1 cellular context compared by ENCODE assay signal in the genomic region with DNA sequence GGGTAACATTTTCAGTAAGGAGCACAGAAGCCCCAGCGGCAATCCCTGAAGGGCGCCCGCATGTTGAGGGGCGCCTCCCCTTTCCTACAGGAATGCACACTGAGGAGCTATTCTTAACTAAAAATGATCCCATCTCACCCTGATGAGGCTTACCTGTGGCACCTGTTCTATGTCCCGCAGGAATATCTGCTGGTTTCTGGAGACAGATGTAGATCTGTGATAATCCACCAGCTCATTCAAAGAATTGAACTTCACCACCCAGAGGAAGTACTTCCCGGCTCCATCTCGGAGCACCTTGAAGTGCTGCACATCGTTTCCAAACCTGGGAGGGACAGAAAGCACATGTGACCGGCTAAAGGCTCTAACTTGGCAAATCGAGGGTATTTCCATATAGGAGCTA.
TF ChIP-seq lines count a peak whose summit lies in the region.

No MANE protein-coding gene starts in this region.

TF ChIP-seq in WTC11, 78 proteins besides CTCF, POLR2A, EP300 and RAD21 (continued from another document):
- TF ChIP-seq, protein P1, sequence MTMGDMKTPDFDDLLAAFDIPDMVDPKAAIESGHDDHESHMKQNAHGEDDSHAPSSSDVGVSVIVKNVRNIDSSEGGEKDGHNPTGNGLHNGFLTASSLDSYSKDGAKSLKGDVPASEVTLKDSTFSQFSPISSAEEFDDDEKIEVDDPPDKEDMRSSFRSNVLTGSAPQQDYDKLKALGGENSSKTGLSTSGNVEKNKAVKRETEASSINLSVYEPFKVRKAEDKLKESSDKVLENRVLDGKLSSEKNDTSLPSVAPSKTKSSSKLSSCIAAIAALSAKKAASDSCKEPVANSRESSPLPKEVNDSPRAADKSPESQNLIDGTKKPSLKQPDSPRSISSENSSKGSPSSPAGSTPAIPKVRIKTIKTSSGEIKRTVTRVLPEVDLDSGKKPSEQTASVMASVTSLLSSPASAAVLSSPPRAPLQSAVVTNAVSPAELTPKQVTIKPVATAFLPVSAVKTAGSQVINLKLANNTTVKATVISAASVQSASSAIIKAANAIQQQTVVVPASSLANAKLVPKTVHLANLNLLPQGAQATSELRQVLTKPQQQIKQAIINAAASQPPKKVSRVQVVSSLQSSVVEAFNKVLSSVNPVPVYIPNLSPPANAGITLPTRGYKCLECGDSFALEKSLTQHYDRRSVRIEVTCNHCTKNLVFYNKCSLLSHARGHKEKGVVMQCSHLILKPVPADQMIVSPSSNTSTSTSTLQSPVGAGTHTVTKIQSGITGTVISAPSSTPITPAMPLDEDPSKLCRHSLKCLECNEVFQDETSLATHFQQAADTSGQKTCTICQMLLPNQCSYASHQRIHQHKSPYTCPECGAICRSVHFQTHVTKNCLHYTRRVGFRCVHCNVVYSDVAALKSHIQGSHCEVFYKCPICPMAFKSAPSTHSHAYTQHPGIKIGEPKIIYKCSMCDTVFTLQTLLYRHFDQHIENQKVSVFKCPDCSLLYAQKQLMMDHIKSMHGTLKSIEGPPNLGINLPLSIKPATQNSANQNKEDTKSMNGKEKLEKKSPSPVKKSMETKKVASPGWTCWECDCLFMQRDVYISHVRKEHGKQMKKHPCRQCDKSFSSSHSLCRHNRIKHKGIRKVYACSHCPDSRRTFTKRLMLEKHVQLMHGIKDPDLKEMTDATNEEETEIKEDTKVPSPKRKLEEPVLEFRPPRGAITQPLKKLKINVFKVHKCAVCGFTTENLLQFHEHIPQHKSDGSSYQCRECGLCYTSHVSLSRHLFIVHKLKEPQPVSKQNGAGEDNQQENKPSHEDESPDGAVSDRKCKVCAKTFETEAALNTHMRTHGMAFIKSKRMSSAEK (CRISPR knock-in tag; IDR thresholded peaks at IDR 0.05; ENCODE audit: borderline replicate concordance), result no peak
- TF ChIP-seq, protein P2, sequence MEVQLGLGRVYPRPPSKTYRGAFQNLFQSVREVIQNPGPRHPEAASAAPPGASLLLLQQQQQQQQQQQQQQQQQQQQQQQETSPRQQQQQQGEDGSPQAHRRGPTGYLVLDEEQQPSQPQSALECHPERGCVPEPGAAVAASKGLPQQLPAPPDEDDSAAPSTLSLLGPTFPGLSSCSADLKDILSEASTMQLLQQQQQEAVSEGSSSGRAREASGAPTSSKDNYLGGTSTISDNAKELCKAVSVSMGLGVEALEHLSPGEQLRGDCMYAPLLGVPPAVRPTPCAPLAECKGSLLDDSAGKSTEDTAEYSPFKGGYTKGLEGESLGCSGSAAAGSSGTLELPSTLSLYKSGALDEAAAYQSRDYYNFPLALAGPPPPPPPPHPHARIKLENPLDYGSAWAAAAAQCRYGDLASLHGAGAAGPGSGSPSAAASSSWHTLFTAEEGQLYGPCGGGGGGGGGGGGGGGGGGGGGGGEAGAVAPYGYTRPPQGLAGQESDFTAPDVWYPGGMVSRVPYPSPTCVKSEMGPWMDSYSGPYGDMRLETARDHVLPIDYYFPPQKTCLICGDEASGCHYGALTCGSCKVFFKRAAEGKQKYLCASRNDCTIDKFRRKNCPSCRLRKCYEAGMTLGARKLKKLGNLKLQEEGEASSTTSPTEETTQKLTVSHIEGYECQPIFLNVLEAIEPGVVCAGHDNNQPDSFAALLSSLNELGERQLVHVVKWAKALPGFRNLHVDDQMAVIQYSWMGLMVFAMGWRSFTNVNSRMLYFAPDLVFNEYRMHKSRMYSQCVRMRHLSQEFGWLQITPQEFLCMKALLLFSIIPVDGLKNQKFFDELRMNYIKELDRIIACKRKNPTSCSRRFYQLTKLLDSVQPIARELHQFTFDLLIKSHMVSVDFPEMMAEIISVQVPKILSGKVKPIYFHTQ (CRISPR knock-in tag; IDR thresholded peaks at IDR 0.05), result no peak
- TF ChIP-seq ZNF121 (CRISPR knock-in tag; IDR thresholded peaks at IDR 0.05) (no peak), FOXK1 (CRISPR knock-in tag; IDR thresholded peaks at IDR 0.05) (no peak), ZBTB21 (CRISPR knock-in tag; IDR thresholded peaks at IDR 0.05; ENCODE audit: borderline replicate concordance) (no peak), GTF2I (CRISPR knock-in tag; conservative IDR thresholded peaks at IDR 0.05) (no peak), IRF2 (CRISPR knock-in tag; IDR thresholded peaks at IDR 0.05; ENCODE audit: borderline replicate concordance, low read depth) (no peak), NFE2L1 (CRISPR knock-in tag; IDR thresholded peaks at IDR 0.05) (no peak), EMX1 (CRISPR knock-in tag; IDR thresholded peaks at IDR 0.05) (no peak), NFATC4 (CRISPR knock-in tag; IDR thresholded peaks at IDR 0.05) (no peak)
- TF ChIP-seq, protein P3, sequence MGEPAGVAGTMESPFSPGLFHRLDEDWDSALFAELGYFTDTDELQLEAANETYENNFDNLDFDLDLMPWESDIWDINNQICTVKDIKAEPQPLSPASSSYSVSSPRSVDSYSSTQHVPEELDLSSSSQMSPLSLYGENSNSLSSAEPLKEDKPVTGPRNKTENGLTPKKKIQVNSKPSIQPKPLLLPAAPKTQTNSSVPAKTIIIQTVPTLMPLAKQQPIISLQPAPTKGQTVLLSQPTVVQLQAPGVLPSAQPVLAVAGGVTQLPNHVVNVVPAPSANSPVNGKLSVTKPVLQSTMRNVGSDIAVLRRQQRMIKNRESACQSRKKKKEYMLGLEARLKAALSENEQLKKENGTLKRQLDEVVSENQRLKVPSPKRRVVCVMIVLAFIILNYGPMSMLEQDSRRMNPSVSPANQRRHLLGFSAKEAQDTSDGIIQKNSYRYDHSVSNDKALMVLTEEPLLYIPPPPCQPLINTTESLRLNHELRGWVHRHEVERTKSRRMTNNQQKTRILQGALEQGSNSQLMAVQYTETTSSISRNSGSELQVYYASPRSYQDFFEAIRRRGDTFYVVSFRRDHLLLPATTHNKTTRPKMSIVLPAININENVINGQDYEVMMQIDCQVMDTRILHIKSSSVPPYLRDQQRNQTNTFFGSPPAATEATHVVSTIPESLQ (CRISPR knock-in tag; IDR thresholded peaks at IDR 0.05), result no peak
- TF ChIP-seq, protein P4, sequence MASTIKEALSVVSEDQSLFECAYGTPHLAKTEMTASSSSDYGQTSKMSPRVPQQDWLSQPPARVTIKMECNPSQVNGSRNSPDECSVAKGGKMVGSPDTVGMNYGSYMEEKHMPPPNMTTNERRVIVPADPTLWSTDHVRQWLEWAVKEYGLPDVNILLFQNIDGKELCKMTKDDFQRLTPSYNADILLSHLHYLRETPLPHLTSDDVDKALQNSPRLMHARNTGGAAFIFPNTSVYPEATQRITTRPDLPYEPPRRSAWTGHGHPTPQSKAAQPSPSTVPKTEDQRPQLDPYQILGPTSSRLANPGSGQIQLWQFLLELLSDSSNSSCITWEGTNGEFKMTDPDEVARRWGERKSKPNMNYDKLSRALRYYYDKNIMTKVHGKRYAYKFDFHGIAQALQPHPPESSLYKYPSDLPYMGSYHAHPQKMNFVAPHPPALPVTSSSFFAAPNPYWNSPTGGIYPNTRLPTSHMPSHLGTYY (CRISPR knock-in tag; IDR thresholded peaks at IDR 0.05), result no peak
- TF ChIP-seq, protein P5, sequence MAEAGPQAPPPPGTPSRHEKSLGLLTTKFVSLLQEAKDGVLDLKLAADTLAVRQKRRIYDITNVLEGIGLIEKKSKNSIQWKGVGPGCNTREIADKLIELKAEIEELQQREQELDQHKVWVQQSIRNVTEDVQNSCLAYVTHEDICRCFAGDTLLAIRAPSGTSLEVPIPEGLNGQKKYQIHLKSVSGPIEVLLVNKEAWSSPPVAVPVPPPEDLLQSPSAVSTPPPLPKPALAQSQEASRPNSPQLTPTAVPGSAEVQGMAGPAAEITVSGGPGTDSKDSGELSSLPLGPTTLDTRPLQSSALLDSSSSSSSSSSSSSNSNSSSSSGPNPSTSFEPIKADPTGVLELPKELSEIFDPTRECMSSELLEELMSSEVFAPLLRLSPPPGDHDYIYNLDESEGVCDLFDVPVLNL (CRISPR knock-in tag; IDR thresholded peaks at IDR 0.05; ENCODE audit: borderline replicate concordance, low read depth), result no peak
- TF ChIP-seq, protein P6, sequence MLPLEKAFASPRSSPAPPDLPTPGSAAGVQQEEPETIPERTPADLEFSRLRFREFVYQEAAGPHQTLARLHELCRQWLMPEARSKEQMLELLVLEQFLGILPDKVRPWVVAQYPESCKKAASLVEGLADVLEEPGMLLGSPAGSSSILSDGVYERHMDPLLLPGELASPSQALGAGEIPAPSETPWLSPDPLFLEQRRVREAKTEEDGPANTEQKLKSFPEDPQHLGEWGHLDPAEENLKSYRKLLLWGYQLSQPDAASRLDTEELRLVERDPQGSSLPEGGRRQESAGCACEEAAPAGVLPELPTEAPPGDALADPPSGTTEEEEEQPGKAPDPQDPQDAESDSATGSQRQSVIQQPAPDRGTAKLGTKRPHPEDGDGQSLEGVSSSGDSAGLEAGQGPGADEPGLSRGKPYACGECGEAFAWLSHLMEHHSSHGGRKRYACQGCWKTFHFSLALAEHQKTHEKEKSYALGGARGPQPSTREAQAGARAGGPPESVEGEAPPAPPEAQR (CRISPR knock-in tag; IDR thresholded peaks at IDR 0.05), result no peak
- TF ChIP-seq, protein P7, sequence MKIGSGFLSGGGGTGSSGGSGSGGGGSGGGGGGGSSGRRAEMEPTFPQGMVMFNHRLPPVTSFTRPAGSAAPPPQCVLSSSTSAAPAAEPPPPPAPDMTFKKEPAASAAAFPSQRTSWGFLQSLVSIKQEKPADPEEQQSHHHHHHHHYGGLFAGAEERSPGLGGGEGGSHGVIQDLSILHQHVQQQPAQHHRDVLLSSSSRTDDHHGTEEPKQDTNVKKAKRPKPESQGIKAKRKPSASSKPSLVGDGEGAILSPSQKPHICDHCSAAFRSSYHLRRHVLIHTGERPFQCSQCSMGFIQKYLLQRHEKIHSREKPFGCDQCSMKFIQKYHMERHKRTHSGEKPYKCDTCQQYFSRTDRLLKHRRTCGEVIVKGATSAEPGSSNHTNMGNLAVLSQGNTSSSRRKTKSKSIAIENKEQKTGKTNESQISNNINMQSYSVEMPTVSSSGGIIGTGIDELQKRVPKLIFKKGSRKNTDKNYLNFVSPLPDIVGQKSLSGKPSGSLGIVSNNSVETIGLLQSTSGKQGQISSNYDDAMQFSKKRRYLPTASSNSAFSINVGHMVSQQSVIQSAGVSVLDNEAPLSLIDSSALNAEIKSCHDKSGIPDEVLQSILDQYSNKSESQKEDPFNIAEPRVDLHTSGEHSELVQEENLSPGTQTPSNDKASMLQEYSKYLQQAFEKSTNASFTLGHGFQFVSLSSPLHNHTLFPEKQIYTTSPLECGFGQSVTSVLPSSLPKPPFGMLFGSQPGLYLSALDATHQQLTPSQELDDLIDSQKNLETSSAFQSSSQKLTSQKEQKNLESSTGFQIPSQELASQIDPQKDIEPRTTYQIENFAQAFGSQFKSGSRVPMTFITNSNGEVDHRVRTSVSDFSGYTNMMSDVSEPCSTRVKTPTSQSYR (CRISPR knock-in tag; IDR thresholded peaks at IDR 0.05), result no peak
- TF ChIP-seq, protein P8, sequence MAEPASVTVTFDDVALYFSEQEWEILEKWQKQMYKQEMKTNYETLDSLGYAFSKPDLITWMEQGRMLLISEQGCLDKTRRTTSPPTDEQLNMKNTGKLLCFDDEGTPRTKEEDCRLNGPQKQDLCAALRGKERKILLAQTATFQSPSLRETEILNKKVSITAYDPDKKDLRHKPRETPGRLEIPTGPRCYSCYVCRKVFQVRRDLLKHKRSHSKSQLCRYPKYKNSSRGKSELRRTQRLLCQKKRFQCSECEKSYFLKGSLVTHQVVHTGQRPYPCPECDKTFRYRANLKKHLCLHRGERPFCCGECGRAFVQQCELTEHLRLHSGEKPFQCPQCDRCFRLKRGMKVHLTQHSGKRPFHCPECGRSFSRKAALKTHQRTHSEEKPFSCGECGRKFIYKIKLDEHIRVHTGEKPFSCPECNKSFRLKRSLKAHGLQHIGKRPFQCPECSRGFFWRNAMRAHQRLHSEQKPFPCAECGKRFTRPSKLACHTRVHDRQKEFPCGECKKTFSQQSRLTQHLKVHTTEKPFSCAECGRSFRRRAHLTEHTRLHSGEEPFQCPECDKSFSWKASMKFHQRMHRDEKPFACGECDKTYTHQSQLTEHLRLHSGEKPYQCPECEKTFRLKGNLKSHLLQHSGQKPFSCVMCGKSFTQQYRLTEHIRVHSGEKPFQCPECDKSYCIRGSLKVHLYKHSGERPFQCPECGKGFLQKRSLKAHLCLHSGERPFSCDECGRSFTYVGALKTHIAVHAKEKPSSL (CRISPR knock-in tag; conservative IDR thresholded peaks at IDR 0.05), result no peak
